ENCODE assay signal across 1 cellular context in the genomic region with DNA sequence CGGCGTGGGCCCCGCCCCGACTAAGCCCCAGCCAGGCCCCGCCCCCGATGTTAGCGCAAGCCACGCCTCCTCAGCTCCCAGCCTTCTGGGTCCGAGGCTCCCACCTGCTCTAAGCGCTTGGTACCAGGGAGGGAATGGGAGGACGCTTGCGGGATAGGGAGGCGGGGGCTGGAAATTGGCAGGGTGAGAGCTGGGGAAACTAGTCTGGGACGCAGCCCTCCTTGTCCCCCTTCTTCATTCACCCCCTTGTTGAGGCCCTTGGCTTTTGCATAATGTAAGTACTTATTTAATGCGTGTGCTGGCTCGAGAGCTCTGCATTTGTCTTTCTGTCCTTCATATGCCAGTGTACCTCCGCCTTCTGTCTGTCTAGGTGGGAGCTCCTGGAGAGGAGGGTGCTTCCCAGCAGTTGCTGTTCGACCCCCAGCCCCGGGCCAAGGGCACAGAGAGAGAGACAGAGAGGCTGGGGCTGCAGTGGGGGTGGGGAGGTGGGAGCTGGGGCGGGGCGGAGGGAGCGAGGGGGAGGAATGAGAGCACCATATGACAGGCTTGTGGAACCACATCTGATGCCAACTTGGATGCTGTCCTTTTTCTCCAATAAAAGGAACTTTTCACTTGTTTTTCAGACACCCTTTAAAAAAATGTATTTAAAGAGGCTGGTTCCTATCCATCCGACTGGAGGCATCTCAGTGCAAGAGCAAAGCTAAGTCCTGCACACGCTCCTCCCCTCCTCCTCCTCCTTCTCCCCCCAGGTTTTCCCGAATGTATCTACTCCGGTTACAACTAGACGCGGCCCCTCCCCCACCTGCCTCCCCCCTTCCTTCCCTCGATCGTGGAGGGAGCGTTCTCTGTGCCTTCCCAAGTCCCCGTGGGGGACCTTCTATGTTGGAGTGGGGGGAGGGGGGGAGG.
TF ChIP-seq lines count a peak whose summit lies in the region.

No MANE protein-coding gene starts in this region.

TF ChIP-seq in HEK293, 187 proteins besides CTCF, POLR2A, EP300 and RAD21 (continued from another document):
- TF ChIP-seq ELK4 (IDR thresholded peaks at IDR 0.05; ENCODE audit: borderline replicate concordance, low read depth, low read length) (no peak), HOXD13 (CRISPR knock-in tag; IDR thresholded peaks at IDR 0.05; ENCODE audit: borderline replicate concordance) (no peak), ZNF843 (tag by site-specific recombination; IDR thresholded peaks at IDR 0.05) (no peak), ZNF549 (tag by site-specific recombination; IDR thresholded peaks at IDR 0.05) (no peak), ZNF391 (tag by site-specific recombination; IDR thresholded peaks at IDR 0.05; ENCODE audit: borderline replicate concordance, low read depth) (no peak), ZNF239 (tag by site-specific recombination; IDR thresholded peaks at IDR 0.05) (0 out of 2 replicates have a peak, but pooled peaks have one; percentile 59), ZNF664 (tag by site-specific recombination; IDR thresholded peaks at IDR 0.05) (peak; percentile 93), ZNF658 (tag by site-specific recombination; IDR thresholded peaks at IDR 0.05) (no peak), ZNF670 (tag by site-specific recombination; IDR thresholded peaks at IDR 0.05; ENCODE audit: low read depth) (no peak), ZNF530 (tag by site-specific recombination; IDR thresholded peaks at IDR 0.05; ENCODE audit: low read depth) (no peak), ZNF707 (tag by site-specific recombination; IDR thresholded peaks at IDR 0.05) (no peak), SP7 (tag by site-specific recombination; IDR thresholded peaks at IDR 0.05) (no peak), ZNF140 (tag by site-specific recombination; IDR thresholded peaks at IDR 0.05) (no peak), ZNF404 (tag by site-specific recombination; IDR thresholded peaks at IDR 0.05) (no peak), ZNF302 (tag by site-specific recombination; IDR thresholded peaks at IDR 0.05; ENCODE audit: low read depth) (no peak), ZNF768 (tag by site-specific recombination; IDR thresholded peaks at IDR 0.05) (no peak), ZNF26 (tag by site-specific recombination; IDR thresholded peaks at IDR 0.05) (no peak), ZNF16 (tag by site-specific recombination; IDR thresholded peaks at IDR 0.05; ENCODE audit: low read depth) (no peak), ZNF221 (tag by site-specific recombination; IDR thresholded peaks at IDR 0.05; ENCODE audit: borderline replicate concordance) (no peak), ZNF513 (tag by site-specific recombination; IDR thresholded peaks at IDR 0.05) (peak; percentile 66), ZNF416 (tag by site-specific recombination; IDR thresholded peaks at IDR 0.05) (no peak), SCRT1 (tag by site-specific recombination; IDR thresholded peaks at IDR 0.05; ENCODE audit: borderline replicate concordance) (no peak), ZNF677 (tag by site-specific recombination; IDR thresholded peaks at IDR 0.05) (no peak), ZNF223 (tag by site-specific recombination; IDR thresholded peaks at IDR 0.05) (no peak), ZNF701 (tag by site-specific recombination; IDR thresholded peaks at IDR 0.05) (no peak), ZNF76 (tag by site-specific recombination; IDR thresholded peaks at IDR 0.05; ENCODE audit: borderline replicate concordance, low read depth) (0 out of 2 replicates have a peak, but pooled peaks have one; percentile 35), GLIS1 (tag by site-specific recombination; IDR thresholded peaks at IDR 0.05) (peak; percentile 71), ZNF311 (tag by site-specific recombination; IDR thresholded peaks at IDR 0.05; ENCODE audit: borderline replicate concordance) (no peak), ZNF48 (tag by site-specific recombination; IDR thresholded peaks at IDR 0.05) (no peak), ZBTB48 (tag by site-specific recombination; IDR thresholded peaks at IDR 0.05) (no peak), ZNF138 (tag by site-specific recombination; IDR thresholded peaks at IDR 0.05; ENCODE audit: borderline replicate concordance) (no peak)
- TF ChIP-seq, protein P1, sequence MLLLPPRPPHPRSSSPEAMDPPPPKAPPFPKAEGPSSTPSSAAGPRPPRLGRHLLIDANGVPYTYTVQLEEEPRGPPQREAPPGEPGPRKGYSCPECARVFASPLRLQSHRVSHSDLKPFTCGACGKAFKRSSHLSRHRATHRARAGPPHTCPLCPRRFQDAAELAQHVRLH (tag by site-specific recombination; IDR thresholded peaks at IDR 0.05) = no peak
- TF ChIP-seq, protein P2, sequence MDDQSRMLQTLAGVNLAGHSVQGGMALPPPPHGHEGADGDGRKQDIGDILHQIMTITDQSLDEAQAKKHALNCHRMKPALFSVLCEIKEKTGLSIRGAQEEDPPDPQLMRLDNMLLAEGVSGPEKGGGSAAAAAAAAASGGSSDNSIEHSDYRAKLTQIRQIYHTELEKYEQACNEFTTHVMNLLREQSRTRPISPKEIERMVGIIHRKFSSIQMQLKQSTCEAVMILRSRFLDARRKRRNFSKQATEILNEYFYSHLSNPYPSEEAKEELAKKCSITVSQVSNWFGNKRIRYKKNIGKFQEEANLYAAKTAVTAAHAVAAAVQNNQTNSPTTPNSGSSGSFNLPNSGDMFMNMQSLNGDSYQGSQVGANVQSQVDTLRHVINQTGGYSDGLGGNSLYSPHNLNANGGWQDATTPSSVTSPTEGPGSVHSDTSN (CRISPR knock-in tag; IDR thresholded peaks at IDR 0.05) = no peak
- TF ChIP-seq, protein P3, sequence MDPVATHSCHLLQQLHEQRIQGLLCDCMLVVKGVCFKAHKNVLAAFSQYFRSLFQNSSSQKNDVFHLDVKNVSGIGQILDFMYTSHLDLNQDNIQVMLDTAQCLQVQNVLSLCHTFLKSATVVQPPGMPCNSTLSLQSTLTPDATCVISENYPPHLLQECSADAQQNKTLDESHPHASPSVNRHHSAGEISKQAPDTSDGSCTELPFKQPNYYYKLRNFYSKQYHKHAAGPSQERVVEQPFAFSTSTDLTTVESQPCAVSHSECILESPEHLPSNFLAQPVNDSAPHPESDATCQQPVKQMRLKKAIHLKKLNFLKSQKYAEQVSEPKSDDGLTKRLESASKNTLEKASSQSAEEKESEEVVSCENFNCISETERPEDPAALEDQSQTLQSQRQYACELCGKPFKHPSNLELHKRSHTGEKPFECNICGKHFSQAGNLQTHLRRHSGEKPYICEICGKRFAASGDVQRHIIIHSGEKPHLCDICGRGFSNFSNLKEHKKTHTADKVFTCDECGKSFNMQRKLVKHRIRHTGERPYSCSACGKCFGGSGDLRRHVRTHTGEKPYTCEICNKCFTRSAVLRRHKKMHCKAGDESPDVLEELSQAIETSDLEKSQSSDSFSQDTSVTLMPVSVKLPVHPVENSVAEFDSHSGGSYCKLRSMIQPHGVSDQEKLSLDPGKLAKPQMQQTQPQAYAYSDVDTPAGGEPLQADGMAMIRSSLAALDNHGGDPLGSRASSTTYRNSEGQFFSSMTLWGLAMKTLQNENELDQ (tag by site-specific recombination; IDR thresholded peaks at IDR 0.05; ENCODE audit: low read depth) = no peak
- TF ChIP-seq, protein P4, sequence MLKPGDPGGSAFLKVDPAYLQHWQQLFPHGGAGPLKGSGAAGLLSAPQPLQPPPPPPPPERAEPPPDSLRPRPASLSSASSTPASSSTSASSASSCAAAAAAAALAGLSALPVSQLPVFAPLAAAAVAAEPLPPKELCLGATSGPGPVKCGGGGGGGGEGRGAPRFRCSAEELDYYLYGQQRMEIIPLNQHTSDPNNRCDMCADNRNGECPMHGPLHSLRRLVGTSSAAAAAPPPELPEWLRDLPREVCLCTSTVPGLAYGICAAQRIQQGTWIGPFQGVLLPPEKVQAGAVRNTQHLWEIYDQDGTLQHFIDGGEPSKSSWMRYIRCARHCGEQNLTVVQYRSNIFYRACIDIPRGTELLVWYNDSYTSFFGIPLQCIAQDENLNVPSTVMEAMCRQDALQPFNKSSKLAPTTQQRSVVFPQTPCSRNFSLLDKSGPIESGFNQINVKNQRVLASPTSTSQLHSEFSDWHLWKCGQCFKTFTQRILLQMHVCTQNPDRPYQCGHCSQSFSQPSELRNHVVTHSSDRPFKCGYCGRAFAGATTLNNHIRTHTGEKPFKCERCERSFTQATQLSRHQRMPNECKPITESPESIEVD (tag by site-specific recombination; IDR thresholded peaks at IDR 0.05) = no peak
- TF ChIP-seq, protein P5, sequence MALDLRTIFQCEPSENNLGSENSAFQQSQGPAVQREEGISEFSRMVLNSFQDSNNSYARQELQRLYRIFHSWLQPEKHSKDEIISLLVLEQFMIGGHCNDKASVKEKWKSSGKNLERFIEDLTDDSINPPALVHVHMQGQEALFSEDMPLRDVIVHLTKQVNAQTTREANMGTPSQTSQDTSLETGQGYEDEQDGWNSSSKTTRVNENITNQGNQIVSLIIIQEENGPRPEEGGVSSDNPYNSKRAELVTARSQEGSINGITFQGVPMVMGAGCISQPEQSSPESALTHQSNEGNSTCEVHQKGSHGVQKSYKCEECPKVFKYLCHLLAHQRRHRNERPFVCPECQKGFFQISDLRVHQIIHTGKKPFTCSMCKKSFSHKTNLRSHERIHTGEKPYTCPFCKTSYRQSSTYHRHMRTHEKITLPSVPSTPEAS (tag by site-specific recombination; IDR thresholded peaks at IDR 0.05) = no peak; the same call in 1 of the 2 replicates
